Comparison of ENCODE assay signal across 13 cellular contexts in genomic region chr1:54569339-54569738, GRCh38. TPM values are rescaled to one million over a fixed set of nuclear protein-coding genes. Genes with fewer than 3 reads are reported as not detected.
DNase-seq lines count a peak whose midpoint lies in the region; ATAC-seq and TF ChIP-seq lines count a peak whose summit lies in the region.
"Had no signal": no experiment of that assay in that cellular context is flagged by ENCODE, and none has a peak within 500 bp of the region (broad histone marks: within the 10 kb centered on the region; RNA-seq: fewer than 3 reads in every experiment).

No MANE protein-coding gene starts in this region.

- H3K27me3 ChIP-seq in mesendoderm (ENCODE audit: insufficient read depth, low read length, poor library complexity): no peaks in the 10 kb centered on the region

- H3K79me2 ChIP-seq in mesendoderm (ENCODE audit: control insufficient read depth, insufficient read depth, low read length): no peaks in the 10 kb centered on the region

- peaks cover 9% of the 10 kb centered on the region for H3K27me3 Mint-ChIP-seq in brain

- no peaks in the 10 kb centered on the region for H3K9me3 ChIP-seq in HEK293 (ENCODE audit: control insufficient read depth, insufficient read depth, low read depth, low read length)

- peaks cover 36% of the 10 kb centered on the region for H3K4me1 Mint-ChIP-seq in brain
- H3K4me1 Mint-ChIP-seq: activated T-helper 17 cell treated with anti-CD3 and anti-CD28 coated beads, Interleukin-2, amount 50 U/mL, for 72 hours had no signal

- H3K27ac ChIP-seq in HEK293 (ENCODE audit: extremely low read depth, low read depth, low read length) (no peak overlapping the region), mesendoderm (ENCODE audit: low read depth, low read length) (no peak overlapping the region)

- H2BK15ac ChIP-seq in mesendoderm (replicated peaks; ENCODE audit: low read depth): no peak overlapping the region

- no peak overlapping the region for H3K23ac ChIP-seq in mesendoderm (ENCODE audit: low read length)

- H2AK5ac ChIP-seq in mesendoderm (ENCODE audit: low read length): no peak overlapping the region

- no peak overlapping the region for H2BK120ac ChIP-seq in mesendoderm (ENCODE audit: low read depth, low read length)

- DNase-seq in left ventricle myocardium superior (peak; percentile 40), smooth muscle cell of the brain vasculature (ENCODE audit: low read depth, low spot score) (peak; percentile 67), cerebellum (ENCODE audit: low spot score) (no peak), mesendoderm (no peak)
- DNase-seq: MM.1S, NCI-H2171 treated with DMSO at 0.1 percent for 48 hours, RPMI8226 had no signal

- H3K56ac ChIP-seq in mesendoderm (ENCODE audit: low read length): no peak overlapping the region

- peak; percentile 60 for ATAC-seq in left ventricle myocardium superior
- ATAC-seq in HG03460 (IDR thresholded peaks at IDR 0.05; ENCODE audit: unreplicated experiment): no peak
- ATAC-seq in activated CD4-positive, CD25-positive, alpha-beta regulatory T cell treated with anti-CD3 and anti-CD28 coated beads, Interleukin-2, amount 50 U/mL, for 24 hours: no peak
- ATAC-seq: activated T-helper 17 cell treated with anti-CD3 and anti-CD28 coated beads, Interleukin-2, amount 50 U/mL, for 72 hours; sciatic nerve had no signal

- no peak overlapping the region for H3K4ac ChIP-seq in mesendoderm (ENCODE audit: low read depth, low read length)

- POLR2A ChIA-PET in HEK293 (lab: Yijun Ruan, JAX): no interaction called here

- intact Hi-C loops in left ventricle myocardium superior (cut with micrococcal nuclease): no loop called here

- no peak overlapping the region for H3K4me3 ChIP-seq in HEK293 (ENCODE audit: low read depth, low read length)
- H3K4me3 ChIP-seq in mesendoderm (ENCODE audit: low read length): no peak overlapping the region

- H3K4me1 ChIP-seq in HEK293 (ENCODE audit: control insufficient read depth, insufficient read depth, low read length): no peaks in the 10 kb centered on the region
- H3K4me1 ChIP-seq in mesendoderm (ENCODE audit: control insufficient read depth, low read depth, low read length): peaks cover 16% of the 10 kb centered on the region

- peaks cover 0 to 6% (median 0%) of the 10 kb centered on the region in 5 experiments for H3K9me3 Mint-ChIP-seq in brain
- H3K9me3 Mint-ChIP-seq: activated T-helper 17 cell treated with anti-CD3 and anti-CD28 coated beads, Interleukin-2, amount 50 U/mL, for 72 hours had no signal

- no peak overlapping the region for H3K18ac ChIP-seq in mesendoderm (ENCODE audit: low read length)

- no peaks in the 10 kb centered on the region for H3K36me3 Mint-ChIP-seq in brain

- no peak overlapping the region for H3K9ac ChIP-seq in mesendoderm (ENCODE audit: low read length)

- no peak overlapping the region for H4K8ac ChIP-seq in mesendoderm (ENCODE audit: low read depth, low read length)

- no peak overlapping the region for H4K5ac ChIP-seq in mesendoderm (ENCODE audit: low read length)

- CTCF ChIA-PET in HEK293 (lab: Yijun Ruan, JAX): interaction anchor here (0.6 kb wide), 1 partner anchor 406 kb away, joined by 3 read pairs; no protein-coding TSS in a partner anchor

- no peak overlapping the region for H3K4me2 ChIP-seq in mesendoderm (ENCODE audit: low read length)

- no peak overlapping the region for H3K4me3 Mint-ChIP-seq in brain
- H3K4me3 Mint-ChIP-seq: activated T-helper 17 cell treated with anti-CD3 and anti-CD28 coated beads, Interleukin-2, amount 50 U/mL, for 72 hours had no signal

- TF ChIP-seq CTCF in HEK293 (tag by site-specific recombination; IDR thresholded peaks at IDR 0.05) (no peak), brain (conservative IDR thresholded peaks at IDR 0.05) (no peak)

- H3K79me1 ChIP-seq in mesendoderm (ENCODE audit: low read length): no peaks in the 10 kb centered on the region

- WGBS in mesendoderm (ENCODE audit: extremely low coverage, insufficient coverage, low lambda C conversion rate): no CpG with 5 or more reads among the region's 4 CpGs

- H2BK5ac ChIP-seq in mesendoderm (ENCODE audit: low read length): no peak overlapping the region

- peak overlapping the region; percentile 43 to 82 (median 68) for H3K27ac Mint-ChIP-seq in brain
- H3K27ac Mint-ChIP-seq: activated T-helper 17 cell treated with anti-CD3 and anti-CD28 coated beads, Interleukin-2, amount 50 U/mL, for 72 hours had no signal

- H3K36me3 ChIP-seq in HEK293 (ENCODE audit: control insufficient read depth in 2 of 2, insufficient read depth in 1 of 2, low read length in 2 of 2): no peaks in the 10 kb centered on the region
- H3K36me3 ChIP-seq in mesendoderm (ENCODE audit: control insufficient read depth, insufficient read depth, low read length): no peaks in the 10 kb centered on the region

TF ChIP-seq in HEK293, 187 proteins besides CTCF, POLR2A, EP300 and RAD21:
- TF ChIP-seq ZIC2 (tag by site-specific recombination; IDR thresholded peaks at IDR 0.05): peak; percentile 99
- TF ChIP-seq ZNF221 (tag by site-specific recombination; IDR thresholded peaks at IDR 0.05; ENCODE audit: borderline replicate concordance): no peak
- peak; percentile 23; the same call in 1 of the 2 replicates for TF ChIP-seq FEZF1 (tag by site-specific recombination; IDR thresholded peaks at IDR 0.05)

RNA-seq across cellular contexts. Expression of gene ACOT11, which starts 21.3 kb away (rescaled TPM):
- 3.2 TPM for polyA plus RNA-seq in brain (ENCODE audit: insufficient read depth, low read depth, low replicate concordance)
- total RNA-seq in left ventricle myocardium superior: 48.9 TPM
- 6.4 TPM for total RNA-seq in cerebellum
- 3.4 TPM for polyA plus RNA-seq in mesendoderm (2013, experiment 1 of 2)
- polyA plus RNA-seq in mesendoderm (2013, experiment 2 of 2): 3.5 TPM

RNA-seq across cellular contexts. Expression of gene FAM151A, which starts 54.0 kb away (rescaled TPM):
- polyA plus RNA-seq in brain (ENCODE audit: insufficient read depth, low read depth, low replicate concordance): not detected
- total RNA-seq in left ventricle myocardium superior (1.2 TPM), cerebellum (not detected)
- not detected for polyA plus RNA-seq in mesendoderm (2013, experiment 1 of 2)
- not detected for polyA plus RNA-seq in mesendoderm (2013, experiment 2 of 2)
- total RNA-seq: activated T-helper 17 cell treated with anti-CD3 and anti-CD28 coated beads, Interleukin-2, amount 50 U/mL, for 72 hours; sciatic nerve had no signal

Comparison
In these comparisons a context has a peak if more than half of its experiments do, and no peak if none do; other contexts are left out.
1. DNase-seq: peak in left ventricle myocardium superior (single experiment) and smooth muscle cell of the brain vasculature (single experiment); none in cerebellum (single experiment) and mesendoderm (single experiment).